In genomic region chr17:4714342-4715070, GRCh38 we compare ENCODE assay signal across 6 cellular contexts. TPM values are rescaled to one million over a fixed set of nuclear protein-coding genes. Genes with fewer than 3 reads are reported as not detected.
DNase-seq lines count a peak whose midpoint lies in the region; ATAC-seq, FAIRE-seq and TF ChIP-seq lines count a peak whose summit lies in the region.
"Not testable (repeated sequence)": the region's sequence is repeated elsewhere in the genome, so short reads cannot be mapped to it uniquely, and the experiment has no call there.
"Had no signal": no experiment of that assay in that cellular context is flagged by ENCODE, and none has a peak within 500 bp of the region (broad histone marks: within the 10 kb centered on the region; RNA-seq: fewer than 3 reads in every experiment).

No MANE protein-coding gene starts in this region.

- not testable (repeated sequence) for H3K4me3 ChIP-seq in GM23338; H1 (ENCODE audit: extremely low read depth in 1 of 4, insufficient read depth in 2 of 4, low read depth in 3 of 4, low read length in 4 of 4)
- H3K4me3 ChIP-seq in neutrophil (ENCODE audit: low read depth in 1 of 2, low read length in 1 of 2) = peak overlapping the region; percentile 64 to 86

- not testable (repeated sequence) for H3K9me3 ChIP-seq in H1 (ENCODE audit: insufficient read depth in 2 of 2, low read depth in 1 of 2, low read length in 1 of 2); neutrophil

- not testable (repeated sequence) for H2BK15ac ChIP-seq in H1 (ENCODE audit: low read length)

- TF ChIP-seq POLR2A in H1 (IDR thresholded peaks at IDR 0.05; ENCODE audit: control extremely low read depth in 1 of 2, low read depth in 2 of 2, low read length in 2 of 2) = not testable (repeated sequence)

- not testable (repeated sequence) for H3K9me2 ChIP-seq in GM23338 (ENCODE audit: insufficient read depth)

- H3K79me2 ChIP-seq in GM23338 (replicated peaks; ENCODE audit: insufficient read depth) = peaks cover 27% of the 10 kb centered on the region
- H3K79me2 ChIP-seq in H1 (ENCODE audit: control insufficient read depth in 1 of 2, insufficient read depth in 2 of 2, low read length in 2 of 2) = peaks cover 0 to 19% of the 10 kb centered on the region in 2 experiments; a peak in 2 of 4 replicates

- WGBS in H1 (ENCODE audit: extremely low coverage in 1 of 2, insufficient coverage in 1 of 2, insufficient read length in 1 of 2, insufficient replicate concordance in 2 of 2, low coverage in 1 of 2, low lambda C conversion rate in 2 of 2, missing lambda C conversion rate in 1 of 2), 2 experiments = 84% methylated on average over 8 of the region's 15 CpGs; no CpG with 5 or more reads in 1 of the 2 experiments

- not testable (repeated sequence) for H2BK120ac ChIP-seq in H1 (replicated peaks; ENCODE audit: low read depth, low read length)

- peak overlapping the region; percentile 31; the same call in 1 of the 2 replicates for H4K8ac ChIP-seq in H1 (ENCODE audit: extremely low read depth, insufficient read depth, low read length)

- H3K4me2 ChIP-seq in GM23338; H1 (ENCODE audit: insufficient read depth in 1 of 2, low read depth in 2 of 2, low read length in 2 of 2): not testable (repeated sequence)

- 0 out of 2 replicates have a peak overlapping the region, but pooled peaks have one; percentile 65 for H3K27ac Mint-ChIP-seq in GM23338
- H3K27ac Mint-ChIP-seq in activated B cell treated with CpG ODN at 0.5 μM for 24 hours = peak overlapping the region; percentile 81
- peak overlapping the region; percentile 91 for H3K27ac Mint-ChIP-seq in activated naive CD4-positive, alpha-beta T cell treated with anti-CD3 and anti-CD28 coated beads for 36 hours

- H2BK12ac ChIP-seq in H1 (ENCODE audit: low read depth, low read length) = not testable (repeated sequence)

- POLR2A ChIA-PET in activated B cell treated with CpG ODN at 0.5 μM for 24 hours (lab: Charles Lee) (interaction anchor here (0.6 kb wide), 1 partner anchor 10 kb away, joined by 5 read pairs; no protein-coding TSS in a partner anchor), H1 (lab: Charles Lee; ENCODE audit: partially characterized antibody) (interaction anchor here (0.8 to 2.0 kb wide), 2 partner anchors 10 kb away, joined by 4 to 8 read pairs; partner anchors contain the start of gene PELP1)

- TF ChIP-seq CTCF in GM23338 (conservative IDR thresholded peaks at IDR 0.05; ENCODE audit: low read depth in 2 of 2); activated B cell treated with CpG ODN at 0.5 μM for 24 hours (IDR thresholded peaks at IDR 0.05); H1 (IDR thresholded peaks at IDR 0.05; ENCODE audit: control extremely low read depth in 1 of 3, insufficient read depth in 1 of 3, low read depth in 1 of 3, low read length in 3 of 3); neutrophil (IDR thresholded peaks at IDR 0.05): not testable (repeated sequence)

- TF ChIP-seq RAD21 in H1 (IDR thresholded peaks at IDR 0.05 in 1 of 2, conservative IDR thresholded peaks at IDR 0.05 in 1 of 2; ENCODE audit: low read depth in 2 of 2, low read length in 2 of 2) = not testable (repeated sequence)

- not testable (repeated sequence) for H2AFZ ChIP-seq in GM23338; H1 (ENCODE audit: low read length)

- not testable (repeated sequence) for TF ChIP-seq EP300 in H1 (IDR thresholded peaks at IDR 0.05; ENCODE audit: borderline replicate concordance in 1 of 2, low read depth in 2 of 2, low read length in 2 of 2)

- H3K4me1 Mint-ChIP-seq in GM23338 = peaks cover 12% of the 10 kb centered on the region
- peaks cover 48% of the 10 kb centered on the region for H3K4me1 Mint-ChIP-seq in activated B cell treated with CpG ODN at 0.5 μM for 24 hours
- peaks cover 42% of the 10 kb centered on the region for H3K4me1 Mint-ChIP-seq in activated naive CD4-positive, alpha-beta T cell treated with anti-CD3 and anti-CD28 coated beads for 36 hours (ENCODE audit: low read depth)

- not testable (repeated sequence) for H2BK5ac ChIP-seq in H1 (ENCODE audit: low read depth, low read length)

- not testable (repeated sequence) for H3K36me3 ChIP-seq in GM23338 (ENCODE audit: insufficient read depth)
- H3K36me3 ChIP-seq in H1 (ENCODE audit: control insufficient read depth in 2 of 4, insufficient read depth in 4 of 4, low read length in 3 of 4) (peaks cover 0 to 25% (median 14%) of the 10 kb centered on the region in 4 experiments; a peak in 7 of 8 replicates), neutrophil (peaks cover 64% of the 10 kb centered on the region)

- H3K23me2 ChIP-seq in H1 (ENCODE audit: low read depth, low read length) = not testable (repeated sequence)

- intact Hi-C loops in activated B cell treated with CpG ODN at 0.5 μM for 24 hours (cut with micrococcal nuclease) = loop anchor here (5.0 kb wide), 1 partner anchor 253 kb away; the partner anchor contains the start of gene SPAG7
- intact Hi-C loops in activated naive CD4-positive, alpha-beta T cell treated with anti-CD3 and anti-CD28 coated beads for 36 hours (cut with micrococcal nuclease) = loop anchor here (5.0 to 10.0 kb wide), 4 partner anchors 118 to 570 kb away; partner anchors contain the start of genes CYB5D2, MINK1, RABEP1 and UBE2G1

- peaks cover 11% of the 10 kb centered on the region for H3K4me1 ChIP-seq in GM23338 (ENCODE audit: insufficient read depth)
- not testable (repeated sequence) for H3K4me1 ChIP-seq in H1 (replicated peaks in 1 of 4; ENCODE audit: control insufficient read depth in 3 of 4, insufficient read depth in 4 of 4, low read length in 3 of 4)
- H3K4me1 ChIP-seq in neutrophil (ENCODE audit: control insufficient read depth in 1 of 2, insufficient read depth in 1 of 2, low read depth in 1 of 2, low read length in 1 of 2) = peaks cover 89 to 92% of the 10 kb centered on the region in 2 experiments

- H3K36me3 Mint-ChIP-seq in GM23338 (ENCODE audit: low read depth) = peaks cover 32% of the 10 kb centered on the region
- H3K36me3 Mint-ChIP-seq in activated B cell treated with CpG ODN at 0.5 μM for 24 hours (ENCODE audit: low read depth) = peaks cover 38% of the 10 kb centered on the region
- H3K36me3 Mint-ChIP-seq in activated naive CD4-positive, alpha-beta T cell treated with anti-CD3 and anti-CD28 coated beads for 36 hours (ENCODE audit: low read depth) = peaks cover 28% of the 10 kb centered on the region

- H3K4ac ChIP-seq in H1 (replicated peaks; ENCODE audit: insufficient read length, low read depth, low read length) = not testable (repeated sequence)

- H3K79me1 ChIP-seq in H1 (ENCODE audit: low read depth, low read length) = not testable (repeated sequence)

- H3K56ac ChIP-seq in H1 (replicated peaks; ENCODE audit: insufficient read length, low read depth, low read length) = not testable (repeated sequence)

- H3K27ac ChIP-seq in GM23338 (ENCODE audit: low read depth); H1 (ENCODE audit: low read depth, low read length): not testable (repeated sequence)
- H3K27ac ChIP-seq in neutrophil = peak overlapping the region; percentile 100

- not testable (repeated sequence) for H3F3A ChIP-seq in GM23338 (replicated peaks; ENCODE audit: low read depth)

- not testable (repeated sequence) for H3K4me3 Mint-ChIP-seq in GM23338
- H3K4me3 Mint-ChIP-seq in activated B cell treated with CpG ODN at 0.5 μM for 24 hours = peak overlapping the region; percentile 52
- peak overlapping the region; percentile 67 for H3K4me3 Mint-ChIP-seq in activated naive CD4-positive, alpha-beta T cell treated with anti-CD3 and anti-CD28 coated beads for 36 hours

- peaks cover 13% of the 10 kb centered on the region for H3K27me3 Mint-ChIP-seq in GM23338 (ENCODE audit: insufficient read depth, low read depth, poor library complexity)
- H3K27me3 Mint-ChIP-seq in activated B cell treated with CpG ODN at 0.5 μM for 24 hours; activated naive CD4-positive, alpha-beta T cell treated with anti-CD3 and anti-CD28 coated beads for 36 hours (ENCODE audit: low read depth): not testable (repeated sequence)

- H4K20me1 ChIP-seq in GM23338 (replicated peaks; ENCODE audit: insufficient read depth); H1 (replicated peaks in 1 of 2; ENCODE audit: control insufficient read depth in 1 of 2, insufficient read depth in 2 of 2, low read length in 2 of 2): not testable (repeated sequence)

- not testable (repeated sequence) for H2BK20ac ChIP-seq in H1 (ENCODE audit: low read length)

- H4K5ac ChIP-seq in H1 (ENCODE audit: insufficient read length, low read depth, low read length) = not testable (repeated sequence)

- H3K14ac ChIP-seq in H1 (ENCODE audit: insufficient read length) = not testable (repeated sequence)

- CTCF ChIA-PET in activated B cell treated with CpG ODN at 0.5 μM for 24 hours (lab: Charles Lee) = not testable (repeated sequence)
- CTCF ChIA-PET in activated naive CD4-positive, alpha-beta T cell treated with anti-CD3 and anti-CD28 coated beads for 36 hours (lab: Charles Lee) = interaction anchor here (0.6 to 1.1 kb wide), 2 partner anchors 11 to 18 kb away, joined by 3 to 4 read pairs; no protein-coding TSS in a partner anchor
- CTCF ChIA-PET in H1 (lab: Charles Lee; ENCODE audit: partially characterized antibody) = interaction anchor here (0.6 to 1.2 kb wide), 5 partner anchors 10 to 187 kb away, joined by 3 to 4 read pairs (median 3); partner anchors contain the start of gene PELP1

- H3K9me3 Mint-ChIP-seq in GM23338; activated B cell treated with CpG ODN at 0.5 μM for 24 hours; activated naive CD4-positive, alpha-beta T cell treated with anti-CD3 and anti-CD28 coated beads for 36 hours: not testable (repeated sequence)

- H2AK5ac ChIP-seq in H1 (ENCODE audit: low read depth, low read length) = not testable (repeated sequence)

- H3K9ac ChIP-seq in H1 (replicated peaks in 1 of 4; ENCODE audit: extremely low read depth in 1 of 4, low read depth in 3 of 4, low read length in 3 of 4) = not testable (repeated sequence)

- DNase-seq in GM23338 (ENCODE audit: low spot score); activated B cell treated with CpG ODN at 0.5 μM for 24 hours; activated naive CD4-positive, alpha-beta T cell treated with anti-CD3 and anti-CD28 coated beads for 36 hours; H1 (ENCODE audit: low read depth in 1 of 2, low spot score in 2 of 2): not testable (repeated sequence)

- not testable (repeated sequence) for H3K23ac ChIP-seq in H1 (ENCODE audit: insufficient read length)

- ATAC-seq in GM23338; activated B cell treated with CpG ODN at 0.5 μM for 24 hours (ENCODE audit: low read depth): not testable (repeated sequence)

- FAIRE-seq in H1 (lab: Jason Lieb, UNC) = not testable (repeated sequence)

- not testable (repeated sequence) for H3K27me3 ChIP-seq in GM23338 (ENCODE audit: insufficient read depth); H1 (replicated peaks in 1 of 4; ENCODE audit: control insufficient read depth in 3 of 4, extremely low read depth in 1 of 4, insufficient read depth in 3 of 4, low read length in 3 of 4); neutrophil

- H4K91ac ChIP-seq in H1 (replicated peaks; ENCODE audit: insufficient read length, low read length) = not testable (repeated sequence)

- not testable (repeated sequence) for H3K18ac ChIP-seq in H1 (ENCODE audit: extremely low read depth, low read length)

RNA-seq across cellular contexts. Expression of gene ARRB2, which starts 4.1 kb away (rescaled TPM):
- 23.0 and 45.0 TPM in 2 replicates for total RNA-seq in GM23338 (2014; rRNA removed; shearing (Covaris generic))
- polyA plus RNA-seq in GM23338 (2016; fragmentation: Nextera tagmentation; extraction: Ambion mirVana) (37.3 and 39.5 TPM in 2 replicates), H1 (2011; rRNA removed) (72.4 and 96.0 TPM in 2 replicates)
- total RNA-seq in activated B cell treated with CpG ODN at 0.5 μM for 24 hours = 45.1 and 52.0 TPM in 2 replicates
- 100 to 1,000 TPM; 169 to 174 TPM for total RNA-seq in activated naive CD4-positive, alpha-beta T cell treated with anti-CD3 and anti-CD28 coated beads for 36 hours
- total RNA-seq in H1 (2021; fragmentation: NEBNext Ultra II Directional; extraction: Animal tissue kit (Norgen Biotek cat#: 25700)) = 95.6 and 101 TPM in 2 replicates
- 73.9 TPM for polyA plus RNA-seq in H1 (2011; cell fraction: cytosol; rRNA removed)
- 129 TPM for polyA plus RNA-seq in H1 (2011; cell fraction: nucleus; rRNA removed)
- 104 to 117 TPM (median 111 TPM) in 4 replicates for polyA plus RNA-seq in H1 (2012, experiment 1 of 2)
- polyA plus RNA-seq in H1 (2012, experiment 2 of 2) = 90.6 TPM
- 70.3 TPM for polyA plus RNA-seq in H1 (2013, experiment 1 of 2)
- polyA plus RNA-seq in H1 (2013, experiment 2 of 2) = 66.1 TPM
- polyA minus RNA-seq in H1 (2011; rRNA and poly(A)+ RNA removed) = 38.6 and 48.3 TPM in 2 replicates
- 30.5 TPM for polyA minus RNA-seq in H1 (2011; cell fraction: cytosol; rRNA and poly(A)+ RNA removed)
- 29.7 TPM for polyA minus RNA-seq in H1 (2011; cell fraction: nucleus; rRNA and poly(A)+ RNA removed)

RNA-seq across cellular contexts. Expression of gene PELP1, which starts 10.6 kb away (rescaled TPM):
- 91.0 and 123 TPM in 2 replicates for total RNA-seq in GM23338 (2014; rRNA removed; shearing (Covaris generic))
- polyA plus RNA-seq in GM23338 (2016; fragmentation: Nextera tagmentation; extraction: Ambion mirVana) (39.4 and 41.1 TPM in 2 replicates), H1 (2011; rRNA removed) (75.6 and 160 TPM in 2 replicates)
- 71.7 and 79.4 TPM in 2 replicates for total RNA-seq in activated B cell treated with CpG ODN at 0.5 μM for 24 hours
- 10 to 100 TPM; 79.0 to 91.2 TPM for total RNA-seq in activated naive CD4-positive, alpha-beta T cell treated with anti-CD3 and anti-CD28 coated beads for 36 hours
- 184 and 185 TPM in 2 replicates for total RNA-seq in H1 (2021; fragmentation: NEBNext Ultra II Directional; extraction: Animal tissue kit (Norgen Biotek cat#: 25700))
- polyA plus RNA-seq in H1 (2011; cell fraction: cytosol; rRNA removed) = 33.4 TPM
- polyA plus RNA-seq in H1 (2011; cell fraction: nucleus; rRNA removed) = 184 TPM
- 103 to 125 TPM (median 122 TPM) in 4 replicates for polyA plus RNA-seq in H1 (2012, experiment 1 of 2)
- polyA plus RNA-seq in H1 (2012, experiment 2 of 2) = 132 TPM
- polyA plus RNA-seq in H1 (2013, experiment 1 of 2) = 94.7 TPM
- 82.7 TPM for polyA plus RNA-seq in H1 (2013, experiment 2 of 2)
- polyA minus RNA-seq in H1 (2011; rRNA and poly(A)+ RNA removed) = 111 and 125 TPM in 2 replicates
- polyA minus RNA-seq in H1 (2011; cell fraction: cytosol; rRNA and poly(A)+ RNA removed) = 52.8 TPM
- polyA minus RNA-seq in H1 (2011; cell fraction: nucleus; rRNA and poly(A)+ RNA removed) = 113 TPM

RNA-seq across cellular contexts. Expression of gene MED11, which starts 16.7 kb away (rescaled TPM):
- total RNA-seq in GM23338 (2014; rRNA removed; shearing (Covaris generic)) = 15.5 and 16.7 TPM in 2 replicates
- 32.8 and 33.3 TPM in 2 replicates for polyA plus RNA-seq in GM23338 (2016; fragmentation: Nextera tagmentation; extraction: Ambion mirVana)
- total RNA-seq in activated B cell treated with CpG ODN at 0.5 μM for 24 hours = 22.9 and 23.6 TPM in 2 replicates
- 10 to 100 TPM; 15.9 to 17.1 TPM for total RNA-seq in activated naive CD4-positive, alpha-beta T cell treated with anti-CD3 and anti-CD28 coated beads for 36 hours
- total RNA-seq in H1 (2021; fragmentation: NEBNext Ultra II Directional; extraction: Animal tissue kit (Norgen Biotek cat#: 25700)) = 18.8 and 21.6 TPM in 2 replicates
- 36.0 and 40.0 TPM in 2 replicates for polyA plus RNA-seq in H1 (2011; rRNA removed)
- polyA plus RNA-seq in H1 (2011; cell fraction: cytosol; rRNA removed) = 50.7 TPM
- 36.1 TPM for polyA plus RNA-seq in H1 (2011; cell fraction: nucleus; rRNA removed)
- 28.8 to 32.1 TPM (median 30.9 TPM) in 4 replicates for polyA plus RNA-seq in H1 (2012, experiment 1 of 2)
- polyA plus RNA-seq in H1 (2012, experiment 2 of 2) = 20.6 TPM
- 29.2 TPM for polyA plus RNA-seq in H1 (2013, experiment 1 of 2)
- polyA plus RNA-seq in H1 (2013, experiment 2 of 2) = 28.5 TPM
- polyA minus RNA-seq in H1 (2011; rRNA and poly(A)+ RNA removed) = 21.6 and 26.4 TPM in 2 replicates
- 10.7 TPM for polyA minus RNA-seq in H1 (2011; cell fraction: cytosol; rRNA and poly(A)+ RNA removed)
- 13.5 TPM for polyA minus RNA-seq in H1 (2011; cell fraction: nucleus; rRNA and poly(A)+ RNA removed)

RNA-seq across cellular contexts. Expression of gene ZMYND15, which starts 25.1 kb away (rescaled TPM):
- 1.4 TPM in 1 of 2 replicates, not detected in the other for total RNA-seq in GM23338 (2014; rRNA removed; shearing (Covaris generic))
- polyA plus RNA-seq in GM23338 (2016; fragmentation: Nextera tagmentation; extraction: Ambion mirVana) (0.21 and 0.32 TPM in 2 replicates), H1 (2011; rRNA removed) (0.53 and 0.86 TPM in 2 replicates)
- 0.15 and 0.31 TPM in 2 replicates for total RNA-seq in activated B cell treated with CpG ODN at 0.5 μM for 24 hours
- total RNA-seq in activated naive CD4-positive, alpha-beta T cell treated with anti-CD3 and anti-CD28 coated beads for 36 hours = under 1 TPM in 1 of 2 experiments, not detected in 1; 0.17 TPM
- 0.48 and 0.58 TPM in 2 replicates for total RNA-seq in H1 (2021; fragmentation: NEBNext Ultra II Directional; extraction: Animal tissue kit (Norgen Biotek cat#: 25700))
- polyA plus RNA-seq in H1 (2011; cell fraction: cytosol; rRNA removed) = 0.58 TPM
- polyA plus RNA-seq in H1 (2011; cell fraction: nucleus; rRNA removed) = 1.5 TPM
- polyA plus RNA-seq in H1 (2012, experiment 1 of 2) = 0.52 to 0.78 TPM (median 0.60 TPM) in 4 replicates
- polyA plus RNA-seq in H1 (2012, experiment 2 of 2) = 0.37 TPM
- 0.57 TPM for polyA plus RNA-seq in H1 (2013, experiment 1 of 2)
- polyA plus RNA-seq in H1 (2013, experiment 2 of 2) = 0.31 TPM
- polyA minus RNA-seq in H1 (2011; rRNA and poly(A)+ RNA removed) = 0.10 and 0.19 TPM in 2 replicates
- polyA minus RNA-seq in H1 (2011; cell fraction: cytosol; rRNA and poly(A)+ RNA removed) = not detected
- polyA minus RNA-seq in H1 (2011; cell fraction: nucleus; rRNA and poly(A)+ RNA removed) = not detected
- total RNA-seq: Daoy had no signal

RNA-seq across cellular contexts. Expression of gene CXCL16, which starts 25.2 kb away (rescaled TPM):
- total RNA-seq in GM23338 (2014; rRNA removed; shearing (Covaris generic)) = 4.1 and 6.8 TPM in 2 replicates
- polyA plus RNA-seq in GM23338 (2016; fragmentation: Nextera tagmentation; extraction: Ambion mirVana) (3.7 and 4.0 TPM in 2 replicates), H1 (2011; rRNA removed) (4.8 and 5.2 TPM in 2 replicates)
- total RNA-seq in activated B cell treated with CpG ODN at 0.5 μM for 24 hours = 3.0 and 3.5 TPM in 2 replicates
- 1 to 10 TPM; 2.0 to 2.3 TPM for total RNA-seq in activated naive CD4-positive, alpha-beta T cell treated with anti-CD3 and anti-CD28 coated beads for 36 hours
- total RNA-seq in H1 (2021; fragmentation: NEBNext Ultra II Directional; extraction: Animal tissue kit (Norgen Biotek cat#: 25700)) = 3.5 and 3.9 TPM in 2 replicates
- 2.7 TPM for polyA plus RNA-seq in H1 (2011; cell fraction: cytosol; rRNA removed)
- polyA plus RNA-seq in H1 (2011; cell fraction: nucleus; rRNA removed) = 3.3 TPM
- 2.8 to 6.5 TPM (median 4.1 TPM) in 4 replicates for polyA plus RNA-seq in H1 (2012, experiment 1 of 2)
- polyA plus RNA-seq in H1 (2012, experiment 2 of 2) = 4.2 TPM
- polyA plus RNA-seq in H1 (2013, experiment 1 of 2) = 5.0 TPM
- 6.1 TPM for polyA plus RNA-seq in H1 (2013, experiment 2 of 2)
- 2.1 and 2.4 TPM in 2 replicates for polyA minus RNA-seq in H1 (2011; rRNA and poly(A)+ RNA removed)
- polyA minus RNA-seq in H1 (2011; cell fraction: cytosol; rRNA and poly(A)+ RNA removed) = 2.0 TPM
- polyA minus RNA-seq in H1 (2011; cell fraction: nucleus; rRNA and poly(A)+ RNA removed) = 1.2 TPM
